ENCODE assay signal across 17 cellular contexts in the genomic region with DNA sequence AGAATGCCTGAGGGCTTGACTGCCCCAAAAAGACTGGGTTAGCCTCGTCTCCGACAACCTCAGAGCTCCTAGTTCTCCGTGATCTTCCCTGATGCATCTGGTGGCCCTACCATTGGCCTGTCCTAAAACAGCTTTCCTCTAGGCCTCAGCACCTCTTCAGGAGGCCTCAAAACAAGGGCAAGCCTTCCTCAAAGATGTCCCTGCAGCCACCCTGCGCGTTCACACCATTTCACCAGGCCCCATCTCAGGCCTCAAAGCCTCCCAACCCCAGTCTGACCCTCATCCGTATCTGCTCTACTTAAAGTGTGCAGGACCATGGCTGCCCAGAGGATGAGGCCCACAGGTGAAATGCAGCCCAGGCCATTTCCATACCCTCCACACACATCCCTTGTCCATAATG. TPM values are rescaled to one million over a fixed set of nuclear protein-coding genes. Genes with fewer than 3 reads are reported as not detected.
A peak's percentile ranks its signal among the peaks of the same experiment; 100 is the strongest.
DNase-seq lines count a peak whose midpoint lies in the region; ATAC-seq, FAIRE-seq and TF ChIP-seq lines count a peak whose summit lies in the region.
"Had no signal": no experiment of that assay in that cellular context is flagged by ENCODE, and none has a peak within 500 bp of the region (broad histone marks: within the 10 kb centered on the region; RNA-seq: fewer than 3 reads in every experiment).

No MANE protein-coding gene starts in this region.

- intact Hi-C loops in activated CD4-positive, alpha-beta T cell treated with anti-CD3 and anti-CD28 coated beads, Interleukin-2, amount 10 ng/mL, durations not matched to agents 24 days and 14 days (cut with micrococcal nuclease), result loop anchor here (2.0 to 10.0 kb wide), 3 partner anchors 16 to 196 kb away; a partner anchor contains a TSS

- no peak overlapping the region for H2AFZ ChIP-seq in neural progenitor cell (replicated peaks)

- peaks cover 6% of the 10 kb centered on the region for H3K4me1 Mint-ChIP-seq in activated CD4-positive, alpha-beta T cell treated with anti-CD3 and anti-CD28 coated beads, Interleukin-2, amount 10 ng/mL, durations not matched to agents 24 days and 14 days
- H3K4me1 Mint-ChIP-seq in endodermal cell (peaks cover 2% of the 10 kb centered on the region), neural progenitor cell (peaks cover 4% of the 10 kb centered on the region)

- no peaks in the 10 kb centered on the region for H4K20me1 ChIP-seq in neural progenitor cell (ENCODE audit: low read depth)

- peak overlapping the region; percentile 11 for H3K4me3 Mint-ChIP-seq in activated CD4-positive, alpha-beta T cell treated with anti-CD3 and anti-CD28 coated beads, Interleukin-2, amount 10 ng/mL, durations not matched to agents 24 days and 14 days
- H3K4me3 Mint-ChIP-seq in endodermal cell (peak overlapping the region; percentile 56), neural progenitor cell (peak overlapping the region; percentile 66)

- peak overlapping the region; percentile 10 for H3K27ac Mint-ChIP-seq in activated CD4-positive, alpha-beta T cell treated with anti-CD3 and anti-CD28 coated beads, Interleukin-2, amount 10 ng/mL, durations not matched to agents 24 days and 14 days
- H3K27ac Mint-ChIP-seq in endodermal cell (no peak overlapping the region), neural progenitor cell (no peak overlapping the region)

- H3K9me3 ChIP-seq in HUES6 (ENCODE audit: control insufficient read depth, insufficient read depth, low read depth, low read length) (no peaks in the 10 kb centered on the region), endodermal cell (ENCODE audit: control insufficient read depth, low read length) (no peaks in the 10 kb centered on the region), neural progenitor cell (ENCODE audit: low read depth) (no peaks in the 10 kb centered on the region)
- H3K9me3 ChIP-seq: BLaER1 treated with 17β-estradiol and CSF1 and Interleukin-3, amounts not matched to agents 10 nM and 100 nM had no signal

- peaks cover 5% of the 10 kb centered on the region; the same call in 1 of the 2 replicates for H3K4me1 ChIP-seq in HUES6 (ENCODE audit: control insufficient read depth, insufficient read depth, low read length)
- no peaks in the 10 kb centered on the region for H3K4me1 ChIP-seq in endodermal cell (ENCODE audit: control insufficient read depth, insufficient read depth, low read length)
- H3K4me1 ChIP-seq in neural progenitor cell, result peaks cover 2% of the 10 kb centered on the region

- H3K9ac ChIP-seq in HUES6 (ENCODE audit: low read length) (no peak overlapping the region), endodermal cell (ENCODE audit: extremely low read depth, low read length, poor library complexity, severe bottlenecking) (no peak overlapping the region), neural progenitor cell (no peak overlapping the region)
- H3K9ac ChIP-seq: BLaER1 treated with 17β-estradiol and CSF1 and Interleukin-3, amounts not matched to agents 10 nM and 100 nM had no signal

- no peak overlapping the region for H3K4me2 ChIP-seq in neural progenitor cell

- H3K36me3 ChIP-seq in HUES6 (ENCODE audit: control insufficient read depth, insufficient read depth, low read length) (no peaks in the 10 kb centered on the region), endodermal cell (ENCODE audit: control insufficient read depth, insufficient read depth, low read length) (no peaks in the 10 kb centered on the region), neural progenitor cell (no peaks in the 10 kb centered on the region)
- H3K36me3 ChIP-seq: BLaER1 treated with 17β-estradiol and CSF1 and Interleukin-3, amounts not matched to agents 10 nM and 100 nM had no signal

- WGBS in endodermal cell (ENCODE audit: insufficient coverage in 1 of 2, insufficient read length in 1 of 2), 2 experiments, result 92 to 93% methylated on average over 6 of the region's 6 CpGs

- ATAC-seq in HG03025 (IDR thresholded peaks at IDR 0.05; ENCODE audit: low FRiP score, unreplicated experiment), result no peak

- H3K4me3 ChIP-seq in HUES6 (ENCODE audit: low read depth, low read length) (peak overlapping the region; percentile 64; the same call in 1 of the 2 replicates), endodermal cell (ENCODE audit: low read length) (no peak overlapping the region), neural progenitor cell (no peak overlapping the region)
- H3K4me3 ChIP-seq: GM12878 had no signal

- H3K27ac ChIP-seq in HUES6 (ENCODE audit: low read depth, low read length), result no peak overlapping the region
- H3K27ac ChIP-seq in endodermal cell (ENCODE audit: low read depth, low read length), result no peak overlapping the region
- no peak overlapping the region for H3K27ac ChIP-seq in neural progenitor cell
- H3K27ac ChIP-seq: BLaER1 treated with 17β-estradiol and CSF1 and Interleukin-3, amounts not matched to agents 10 nM and 100 nM had no signal

- TF ChIP-seq CTCF in endodermal cell (conservative IDR thresholded peaks at IDR 0.05) (no peak), neural progenitor cell (IDR thresholded peaks at IDR 0.05) (no peak)

- H3K9me3 Mint-ChIP-seq in activated CD4-positive, alpha-beta T cell treated with anti-CD3 and anti-CD28 coated beads, Interleukin-2, amount 10 ng/mL, durations not matched to agents 24 days and 14 days, result no peaks in the 10 kb centered on the region
- H3K9me3 Mint-ChIP-seq in endodermal cell (no peaks in the 10 kb centered on the region), neural progenitor cell (no peaks in the 10 kb centered on the region)

- H3K36me3 Mint-ChIP-seq in activated CD4-positive, alpha-beta T cell treated with anti-CD3 and anti-CD28 coated beads, Interleukin-2, amount 10 ng/mL, durations not matched to agents 24 days and 14 days (ENCODE audit: low read depth), result no peaks in the 10 kb centered on the region
- H3K36me3 Mint-ChIP-seq in endodermal cell (ENCODE audit: low read depth) (no peaks in the 10 kb centered on the region), neural progenitor cell (no peaks in the 10 kb centered on the region)

- no peak for DNase-seq in activated CD4-positive, alpha-beta T cell treated with anti-CD3 and anti-CD28 coated beads, Interleukin-2, amount 10 ng/mL, durations not matched to agents 24 days and 14 days
- DNase-seq in activated CD4-positive, alpha-beta T cell treated with anti-CD3 and anti-CD28 coated beads, Interleukin-2, amount 50 U/mL, for 48 hours, result no peak
- DNase-seq in endodermal cell (no peak), neural progenitor cell (ENCODE audit: low spot score) (no peak), GM12892 (ENCODE audit: insufficient read length) (no peak), NCI-H524 treated with DMSO at 0.1 percent for 48 hours (lab: John Stamatoyannopoulos, UW) (no peak)
- DNase-seq: 8988T, GOT3, KG1, NCI-H1092, NCI-H2107 had no signal

- no peaks in the 10 kb centered on the region for H3F3A ChIP-seq in neural progenitor cell (ENCODE audit: low read depth)

- peaks cover 80% of the 10 kb centered on the region for H3K27me3 ChIP-seq in HUES6 (ENCODE audit: control insufficient read depth, insufficient read depth, low read length)
- peaks cover 84% of the 10 kb centered on the region for H3K27me3 ChIP-seq in endodermal cell (ENCODE audit: control insufficient read depth, insufficient read depth, low read length, poor library complexity, severe bottlenecking)
- peaks cover 87% of the 10 kb centered on the region for H3K27me3 ChIP-seq in neural progenitor cell

- no peaks in the 10 kb centered on the region for H3K79me2 ChIP-seq in neural progenitor cell (ENCODE audit: low read depth)

- H3K27me3 Mint-ChIP-seq in activated CD4-positive, alpha-beta T cell treated with anti-CD3 and anti-CD28 coated beads, Interleukin-2, amount 10 ng/mL, durations not matched to agents 24 days and 14 days, result peaks cover 49% of the 10 kb centered on the region
- H3K27me3 Mint-ChIP-seq in endodermal cell (ENCODE audit: insufficient read depth) (peaks cover 92% of the 10 kb centered on the region), neural progenitor cell (ENCODE audit: insufficient read depth, low read depth) (peaks cover 55% of the 10 kb centered on the region)

- FAIRE-seq in GM12892 (lab: Jason Lieb, UNC), result no peak
- FAIRE-seq: GM12878 had no signal

- no peak for TF ChIP-seq POLR2A in GM12892 (IDR thresholded peaks at IDR 0.05; ENCODE audit: low read depth, low read length)

RNA-seq across cellular contexts. Expression of a gene that starts 7.4 kb away (rescaled TPM):
- total RNA-seq in activated CD4-positive, alpha-beta T cell treated with anti-CD3 and anti-CD28 coated beads, Interleukin-2, amount 10 ng/mL, durations not matched to agents 24 days and 14 days, result not detected in 2 replicates
- under 1 TPM; 0.13 to 0.49 TPM for total RNA-seq in endodermal cell
- not detected for polyA plus RNA-seq in endodermal cell (2013, experiment 1 of 2)
- not detected for polyA plus RNA-seq in endodermal cell (2013, experiment 2 of 2)
- not detected in 2 replicates for total RNA-seq in neural progenitor cell (ENCODE audit: low replicate concordance)
- polyA plus RNA-seq in GM12892 (2012; ENCODE audit: missing spikeins), result not detected
- total RNA-seq: GM12878, Right ventricle myocardium inferior had no signal

RNA-seq across cellular contexts. Expression of a gene that starts 13.0 kb away (rescaled TPM):
- 1.5 and 2.1 TPM in 2 replicates for total RNA-seq in activated CD4-positive, alpha-beta T cell treated with anti-CD3 and anti-CD28 coated beads, Interleukin-2, amount 10 ng/mL, durations not matched to agents 24 days and 14 days
- 1 to 10 TPM in 1 of 2 donors, under 1 TPM in 1; 0.40 to 2.2 TPM for total RNA-seq in endodermal cell
- polyA plus RNA-seq in endodermal cell (2013, experiment 1 of 2), result 0.89 TPM
- polyA plus RNA-seq in endodermal cell (2013, experiment 2 of 2), result 0.87 TPM
- total RNA-seq in neural progenitor cell (ENCODE audit: low replicate concordance), result 2.0 TPM in 1 of 2 replicates, not detected in the other
- polyA plus RNA-seq in GM12892 (2012; ENCODE audit: missing spikeins), result 0.21 TPM
- total RNA-seq: Right ventricle myocardium inferior had no signal

RNA-seq across cellular contexts. Expression of a gene that starts 23.4 kb away (rescaled TPM):
- 0.77 and 0.88 TPM in 2 replicates for total RNA-seq in activated CD4-positive, alpha-beta T cell treated with anti-CD3 and anti-CD28 coated beads, Interleukin-2, amount 10 ng/mL, durations not matched to agents 24 days and 14 days
- total RNA-seq in endodermal cell, result 1 to 10 TPM in 1 of 2 donors, under 1 TPM in 1; 0.95 to 1.2 TPM
- 0.68 TPM for polyA plus RNA-seq in endodermal cell (2013, experiment 1 of 2)
- 0.46 TPM for polyA plus RNA-seq in endodermal cell (2013, experiment 2 of 2)
- total RNA-seq in neural progenitor cell (ENCODE audit: low replicate concordance), result 0.28 TPM in 1 of 2 replicates, not detected in the other
- not detected for polyA plus RNA-seq in GM12892 (2012; ENCODE audit: missing spikeins)
- total RNA-seq: G401, Right ventricle myocardium inferior had no signal

RNA-seq across cellular contexts. Expression of a gene that starts 41.3 kb away (rescaled TPM):
- 39.4 and 41.7 TPM in 2 replicates for total RNA-seq in activated CD4-positive, alpha-beta T cell treated with anti-CD3 and anti-CD28 coated beads, Interleukin-2, amount 10 ng/mL, durations not matched to agents 24 days and 14 days
- total RNA-seq in endodermal cell (10 to 100 TPM; 38.3 to 53.7 TPM), neural progenitor cell (ENCODE audit: low replicate concordance) (3.2 and 11.4 TPM in 2 replicates)
- polyA plus RNA-seq in endodermal cell (2013, experiment 1 of 2), result 24.2 TPM
- 19.0 TPM for polyA plus RNA-seq in endodermal cell (2013, experiment 2 of 2)
- polyA plus RNA-seq in GM12892 (2012; ENCODE audit: missing spikeins), result 11.8 TPM

RNA-seq across cellular contexts. Expression of a gene that starts 51.8 kb away (rescaled TPM):
- 45.1 and 49.6 TPM in 2 replicates for total RNA-seq in activated CD4-positive, alpha-beta T cell treated with anti-CD3 and anti-CD28 coated beads, Interleukin-2, amount 10 ng/mL, durations not matched to agents 24 days and 14 days
- total RNA-seq in endodermal cell (10 to 100 TPM; 32.1 to 32.2 TPM), neural progenitor cell (ENCODE audit: low replicate concordance) (9.4 and 11.7 TPM in 2 replicates)
- polyA plus RNA-seq in endodermal cell (2013, experiment 1 of 2), result 57.3 TPM
- polyA plus RNA-seq in endodermal cell (2013, experiment 2 of 2), result 46.3 TPM
- 32.1 TPM for polyA plus RNA-seq in GM12892 (2012; ENCODE audit: missing spikeins)

Comparison
In these comparisons a context has a peak if more than half of its experiments do, and no peak if none do; other contexts are left out.
1. H3K4me3 Mint-ChIP-seq: peak in every context shown above with its lines; median percentile 66 in neural progenitor cell; 56 in endodermal cell; 11 in activated CD4-positive, alpha-beta T cell treated with anti-CD3 and anti-CD28 coated beads, Interleukin-2, amount 10 ng/mL, durations not matched to agents 24 days and 14 days.